Comparison of ENCODE assay signal across 13 cellular contexts in the genomic region with DNA sequence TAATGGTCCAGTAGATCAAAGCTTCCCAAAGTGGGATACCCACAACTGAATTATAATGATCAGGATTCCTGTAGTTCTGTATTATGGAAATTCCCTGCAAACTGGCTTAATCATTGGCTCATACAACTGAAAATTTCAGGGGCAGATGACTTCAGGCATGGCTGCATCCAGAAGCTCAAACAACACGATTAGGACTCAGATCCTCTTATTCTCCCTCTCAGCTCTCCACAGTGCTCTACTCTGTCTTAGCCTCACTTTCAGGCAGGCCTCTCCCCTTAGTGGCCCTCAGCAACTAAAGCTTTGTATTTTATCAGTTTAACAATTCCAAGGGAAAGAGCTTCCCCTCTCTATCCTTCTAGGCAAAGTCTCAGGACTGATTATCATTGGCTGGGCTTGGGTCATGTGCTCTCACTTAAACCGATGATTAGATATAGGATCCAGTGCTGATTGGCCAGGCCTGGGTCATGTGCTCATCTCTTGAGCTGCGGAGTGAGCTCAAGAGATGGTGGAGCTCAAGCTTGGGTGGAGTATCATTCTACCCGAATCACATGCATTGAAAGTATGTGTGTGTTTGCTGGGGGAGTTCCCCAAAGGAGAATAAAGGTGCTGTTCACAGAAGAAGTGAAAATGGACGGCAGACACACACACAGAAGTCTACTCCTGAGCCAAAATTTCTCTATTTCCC. TPM values are rescaled to one million over a fixed set of nuclear protein-coding genes. Genes with fewer than 3 reads are reported as not detected.
A peak's percentile ranks its signal among the peaks of the same experiment; 100 is the strongest.
DNase-seq lines count a peak whose midpoint lies in the region; ATAC-seq, FAIRE-seq and TF ChIP-seq lines count a peak whose summit lies in the region.
"Had no signal": no experiment of that assay in that cellular context is flagged by ENCODE, and none has a peak within 500 bp of the region (broad histone marks: within the 10 kb centered on the region; RNA-seq: fewer than 3 reads in every experiment).

No MANE protein-coding gene starts in this region.

- no peak overlapping the region for H3K4me2 ChIP-seq in Karpas-422 (ENCODE audit: low read depth, low read length, poor library complexity, severe bottlenecking)

- ATAC-seq in GM18870 (IDR thresholded peaks at IDR 0.05; ENCODE audit: unreplicated experiment) = peak; percentile 48
- no peak for ATAC-seq in GM21515 (IDR thresholded peaks at IDR 0.05; ENCODE audit: unreplicated experiment)
- ATAC-seq: Panc1 had no signal

- H3K4me1 ChIP-seq in Karpas-422 (ENCODE audit: low read length) = no peaks in the 10 kb centered on the region

- no peaks in the 10 kb centered on the region for H3K36me3 ChIP-seq in Karpas-422 (ENCODE audit: insufficient read depth, low read length)
- H3K36me3 ChIP-seq in H7 (replicated peaks; ENCODE audit: control insufficient read depth, insufficient read depth, low read length) = no peaks in the 10 kb centered on the region
- H3K36me3 ChIP-seq: thoracic aorta had no signal

- FAIRE-seq in GM12891 (lab: Jason Lieb, UNC) = peak; percentile 91

- H3K4me3 ChIP-seq in Karpas-422 (ENCODE audit: low read length) (no peak overlapping the region), H7 (ENCODE audit: insufficient read depth, low read depth, low read length) (no peak overlapping the region)
- H3K4me3 ChIP-seq: thoracic aorta had no signal

- no peaks in the 10 kb centered on the region for H3K9me2 ChIP-seq in Karpas-422 (replicated peaks; ENCODE audit: insufficient read depth, low read length)

- no peak overlapping the region for H3K9ac ChIP-seq in Karpas-422 (ENCODE audit: low read length)

- H4K20me1 ChIP-seq in Karpas-422 (ENCODE audit: insufficient read depth, low read depth, low read length) = no peaks in the 10 kb centered on the region

- H3K27me3 ChIP-seq in Karpas-422 (ENCODE audit: low read length) (no peaks in the 10 kb centered on the region), H7 (ENCODE audit: control insufficient read depth, insufficient read depth, low read length) (no peaks in the 10 kb centered on the region; the same call in 1 of the 2 replicates)

- no peak for TF ChIP-seq POLR2A in GM12891 (IDR thresholded peaks at IDR 0.05; ENCODE audit: low read depth, low read length)

- H3K27ac ChIP-seq in Karpas-422 (ENCODE audit: low read length) = no peak overlapping the region
- H3K27ac ChIP-seq: thoracic aorta had no signal

- no peaks in the 10 kb centered on the region for H3K79me2 ChIP-seq in Karpas-422 (ENCODE audit: low read length)

- H3K9me3 ChIP-seq in Karpas-422 (ENCODE audit: low read length) = no peaks in the 10 kb centered on the region
- H3K9me3 ChIP-seq: thoracic aorta had no signal

- DNase-seq in GM12891 (ENCODE audit: insufficient read length, low spot score) = no peak
- DNase-seq in Karpas-422 = peak; percentile 69
- peak; percentile 18 for DNase-seq in germinal center (ENCODE audit: low spot score)
- DNase-seq in H7 = no peak
- DNase-seq in NCI-H526 (lab: John Stamatoyannopoulos, UW) = no peak
- no peak for DNase-seq in NCI-H2107 treated with DMSO at 0.1 percent for 48 hours (lab: John Stamatoyannopoulos, UW; ENCODE audit: unreplicated experiment)
- DNase-seq: erythroblast, NCI-H2107, T1000 had no signal

- no peak overlapping the region for H2AFZ ChIP-seq in Karpas-422 (ENCODE audit: low read length)

TF ChIP-seq in GM12891, 5 proteins besides CTCF, POLR2A, EP300 and RAD21:
- TF ChIP-seq POLR2AphosphoS5 (IDR thresholded peaks at IDR 0.05; ENCODE audit: low read depth, low read length) (no peak), PAX5 (IDR thresholded peaks at IDR 0.05; ENCODE audit: insufficient read depth, low read length, severe bottlenecking) (no peak), SPI1 (IDR thresholded peaks at IDR 0.05; ENCODE audit: low read depth, low read length) (0 out of 2 replicates have a peak, but pooled peaks have one; percentile 25)

RNA-seq across cellular contexts. Expression of gene RUNX3, which starts 57.9 kb away (rescaled TPM):
- polyA plus RNA-seq in GM12891 (2012; ENCODE audit: low read depth, missing spikeins) = 82.2 TPM
- 35.2 and 36.6 TPM in 2 replicates for total RNA-seq in Karpas-422 (2014; rRNA removed; shearing (Covaris generic); ENCODE audit: low replicate concordance)
- 1.3 and 3.5 TPM in 2 replicates for total RNA-seq in H7 (2014; rRNA removed; shearing (Covaris generic))

Comparison
In these comparisons a context has a peak if more than half of its experiments do, and no peak if none do; other contexts are left out.
1. DNase-seq: peak in Karpas-422 (single experiment) and germinal center (single experiment); none in GM12891 (single experiment), H7 (single experiment), NCI-H526 (0 of 2) and NCI-H2107 treated with DMSO at 0.1 percent for 48 hours (single experiment).